10 cellular contexts compared by ENCODE assay signal in the genomic region with DNA sequence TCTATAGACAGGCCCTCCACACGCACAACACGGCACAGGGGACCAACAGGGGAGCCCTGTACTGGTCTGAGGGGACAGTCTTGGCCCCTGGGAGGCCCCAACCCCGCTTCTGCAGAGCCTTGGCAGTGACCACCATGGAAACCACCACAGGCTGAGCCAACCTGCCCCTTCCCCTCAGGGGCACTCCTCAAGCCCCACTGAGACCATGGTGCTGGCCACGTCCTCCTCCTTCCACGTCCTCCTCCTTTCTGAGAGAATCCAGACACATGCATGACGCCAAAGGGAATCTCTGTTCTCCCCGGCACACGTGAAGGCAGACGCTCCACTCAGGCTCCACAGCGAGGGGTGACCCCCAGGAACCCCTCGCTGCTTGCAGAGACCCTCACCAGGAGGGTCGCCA. TPM values are rescaled to one million over a fixed set of nuclear protein-coding genes. Genes with fewer than 3 reads are reported as not detected.
A peak's percentile ranks its signal among the peaks of the same experiment; 100 is the strongest.
DNase-seq lines count a peak whose midpoint lies in the region; ATAC-seq and TF ChIP-seq lines count a peak whose summit lies in the region.
"Had no signal": no experiment of that assay in that cellular context is flagged by ENCODE, and none has a peak within 500 bp of the region (broad histone marks: within the 10 kb centered on the region; RNA-seq: fewer than 3 reads in every experiment).

No MANE protein-coding gene starts in this region.

- POLR2A ChIA-PET in activated B cell treated with CpG ODN at 0.5 μM for 24 hours (lab: Charles Lee): no interaction called here

- TF ChIP-seq CTCF in activated B cell treated with CpG ODN at 0.5 μM for 24 hours (IDR thresholded peaks at IDR 0.05) (no peak), fibroblast of the aortic adventitia (IDR thresholded peaks at IDR 0.05; ENCODE audit: insufficient read depth, low read length) (no peak)

- DNase-seq in activated T-cell treated with anti-CD3 and anti-CD28 coated beads, Interleukin-2, amount 50 U/mL, for 4 hours: no peak
- no peak for DNase-seq in activated T-cell treated with anti-CD3 and anti-CD28 coated beads, Interleukin-2, amount 50 U/mL, for 48 hours
- no peak for DNase-seq in activated B cell treated with CpG ODN at 0.5 μM for 24 hours
- no peak for DNase-seq in fibroblast of the aortic adventitia (ENCODE audit: low read depth)
- no peak for DNase-seq in stimulated activated effector memory CD8-positive, alpha-beta T cell treated with anti-CD3 and anti-CD28 coated beads, Interleukin-12 subunit alpha, Interleukin-12 subunit beta, amount 100 ng/mL, for 72 hours (ENCODE audit: low spot score in 2 of 2)
- no peak for DNase-seq in NCI-H345 treated with DMSO at 0.1 percent for 48 hours (lab: John Stamatoyannopoulos, UW; ENCODE audit: unreplicated experiment)
- no peak for DNase-seq in NCI-H774 (lab: John Stamatoyannopoulos, UW)
- DNase-seq in activated CD8-positive, alpha-beta memory T cell treated with anti-CD3 and anti-CD28 coated beads, Interleukin-2, amount 50 U/mL, for 48 hours: no peak
- DNase-seq: C1 segment of cervical spinal cord, NCI-H1436 treated with DMSO at 0.1 percent for 48 hours had no signal

- H3K4me3 Mint-ChIP-seq in activated T-cell treated with anti-CD3 and anti-CD28 coated beads, Interleukin-2, amount 50 U/mL, for 4 hours: peak overlapping the region; percentile 37
- peak overlapping the region; percentile 84 for H3K4me3 Mint-ChIP-seq in activated B cell treated with CpG ODN at 0.5 μM for 24 hours
- peak overlapping the region; percentile 89 for H3K4me3 Mint-ChIP-seq in stimulated activated effector memory CD8-positive, alpha-beta T cell treated with anti-CD3 and anti-CD28 coated beads, Interleukin-12 subunit alpha, Interleukin-12 subunit beta, amount 100 ng/mL, for 72 hours

- CTCF ChIA-PET in activated B cell treated with CpG ODN at 0.5 μM for 24 hours (lab: Charles Lee): no interaction called here

- H3K9me3 Mint-ChIP-seq in activated T-cell treated with anti-CD3 and anti-CD28 coated beads, Interleukin-2, amount 50 U/mL, for 4 hours: no peaks in the 10 kb centered on the region
- H3K9me3 Mint-ChIP-seq in activated B cell treated with CpG ODN at 0.5 μM for 24 hours: no peaks in the 10 kb centered on the region
- no peaks in the 10 kb centered on the region for H3K9me3 Mint-ChIP-seq in stimulated activated effector memory CD8-positive, alpha-beta T cell treated with anti-CD3 and anti-CD28 coated beads, Interleukin-12 subunit alpha, Interleukin-12 subunit beta, amount 100 ng/mL, for 72 hours

- ATAC-seq in activated T-cell treated with anti-CD3 and anti-CD28 coated beads, Interleukin-2, amount 50 U/mL, for 4 hours: no peak
- ATAC-seq in activated B cell treated with CpG ODN at 0.5 μM for 24 hours (ENCODE audit: low read depth): no peak
- ATAC-seq in stimulated activated effector memory CD8-positive, alpha-beta T cell treated with anti-CD3 and anti-CD28 coated beads, Interleukin-12 subunit alpha, Interleukin-12 subunit beta, amount 100 ng/mL, for 72 hours: no peak

- peaks cover 24% of the 10 kb centered on the region for H3K36me3 Mint-ChIP-seq in activated T-cell treated with anti-CD3 and anti-CD28 coated beads, Interleukin-2, amount 50 U/mL, for 4 hours (ENCODE audit: insufficient read depth)
- H3K36me3 Mint-ChIP-seq in activated B cell treated with CpG ODN at 0.5 μM for 24 hours (ENCODE audit: low read depth): peaks cover 53% of the 10 kb centered on the region
- peaks cover 64% of the 10 kb centered on the region for H3K36me3 Mint-ChIP-seq in stimulated activated effector memory CD8-positive, alpha-beta T cell treated with anti-CD3 and anti-CD28 coated beads, Interleukin-12 subunit alpha, Interleukin-12 subunit beta, amount 100 ng/mL, for 72 hours

- no peaks in the 10 kb centered on the region for H3K27me3 Mint-ChIP-seq in activated T-cell treated with anti-CD3 and anti-CD28 coated beads, Interleukin-2, amount 50 U/mL, for 4 hours (ENCODE audit: low read depth)
- H3K27me3 Mint-ChIP-seq in activated B cell treated with CpG ODN at 0.5 μM for 24 hours: no peaks in the 10 kb centered on the region

- peak overlapping the region; percentile 80 for H3K4me3 ChIP-seq in fibroblast of the aortic adventitia (ENCODE audit: low read depth, low read length)

- H3K27ac Mint-ChIP-seq in activated B cell treated with CpG ODN at 0.5 μM for 24 hours: no peak overlapping the region
- H3K27ac Mint-ChIP-seq in stimulated activated effector memory CD8-positive, alpha-beta T cell treated with anti-CD3 and anti-CD28 coated beads, Interleukin-12 subunit alpha, Interleukin-12 subunit beta, amount 100 ng/mL, for 72 hours: peak overlapping the region; percentile 95

- intact Hi-C loops in activated B cell treated with CpG ODN at 0.5 μM for 24 hours (cut with micrococcal nuclease): loop anchor here (5.0 to 10.0 kb wide), 2 partner anchors 210 to 367 kb away; no protein-coding TSS in a partner anchor

- peaks cover 63% of the 10 kb centered on the region for H3K4me1 Mint-ChIP-seq in activated T-cell treated with anti-CD3 and anti-CD28 coated beads, Interleukin-2, amount 50 U/mL, for 4 hours (ENCODE audit: low read depth)
- H3K4me1 Mint-ChIP-seq in activated B cell treated with CpG ODN at 0.5 μM for 24 hours: peaks cover 52% of the 10 kb centered on the region
- peaks cover 58% of the 10 kb centered on the region for H3K4me1 Mint-ChIP-seq in stimulated activated effector memory CD8-positive, alpha-beta T cell treated with anti-CD3 and anti-CD28 coated beads, Interleukin-12 subunit alpha, Interleukin-12 subunit beta, amount 100 ng/mL, for 72 hours

RNA-seq across cellular contexts. Expression of gene BRD1, which starts 2.7 kb away (rescaled TPM):
- total RNA-seq in activated T-cell treated with anti-CD3 and anti-CD28 coated beads, Interleukin-2, amount 50 U/mL, for 4 hours: 10 to 100 TPM; 26.8 to 34.9 (median 32.3) TPM
- total RNA-seq in activated B cell treated with CpG ODN at 0.5 μM for 24 hours (37.5 and 45.8 TPM in 2 replicates), fibroblast of the aortic adventitia (ENCODE audit: low replicate concordance) (14.6 and 58.5 TPM in 2 replicates)

RNA-seq across cellular contexts. Expression of gene ZBED4, which starts 28.7 kb away (rescaled TPM):
- 10 to 100 TPM; 16.5 to 17.7 (median 16.8) TPM for total RNA-seq in activated T-cell treated with anti-CD3 and anti-CD28 coated beads, Interleukin-2, amount 50 U/mL, for 4 hours
- total RNA-seq in activated B cell treated with CpG ODN at 0.5 μM for 24 hours (16.0 and 17.3 TPM in 2 replicates), fibroblast of the aortic adventitia (ENCODE audit: low replicate concordance) (5.3 and 8.3 TPM in 2 replicates)

Comparison
In these comparisons a context has a peak if more than half of its experiments do, and no peak if none do; other contexts are left out.
1. H3K4me3 Mint-ChIP-seq: peak in every context shown above with its lines; median percentile 89 in stimulated activated effector memory CD8-positive, alpha-beta T cell treated with anti-CD3 and anti-CD28 coated beads, Interleukin-12 subunit alpha, Interleukin-12 subunit beta, amount 100 ng/mL, for 72 hours; 84 in activated B cell treated with CpG ODN at 0.5 μM for 24 hours; 37 in activated T-cell treated with anti-CD3 and anti-CD28 coated beads, Interleukin-2, amount 50 U/mL, for 4 hours.